Comparison of ENCODE assay signal across 21 cellular contexts in genomic region chrX:77704881-77705280, GRCh38.
DNase-seq lines count a peak whose midpoint lies in the region; ATAC-seq and TF ChIP-seq lines count a peak whose summit lies in the region.
"Had no signal": no experiment of that assay in that cellular context is flagged by ENCODE, and none has a peak within 500 bp of the region (broad histone marks: within the 10 kb centered on the region; RNA-seq: fewer than 3 reads in every experiment).

No MANE protein-coding gene starts in this region.

- DNase-seq in H7 (peak; percentile 4), osteoblast (ENCODE audit: insufficient read length, low spot score, missing footprints) (peak; percentile 6), NCI-H69 (lab: John Stamatoyannopoulos, UW) (no peak)
- DNase-seq: 8988T; ACHN; BE2C; Caco-2; CD4-positive, alpha-beta T cell; CD8-positive, alpha-beta T cell; DMS 273 treated with DMSO at 0.1 percent for 48 hours; DMS153; DMS53; DMS79; DND-41; EL; GDM1 had no signal

- H3K9me3 ChIP-seq in osteoblast (ENCODE audit: low read depth, low read length): no peaks in the 10 kb centered on the region
- H3K9me3 ChIP-seq: BE2C, Caco-2 had no signal

- no peak overlapping the region for H3K4me2 ChIP-seq in osteoblast (ENCODE audit: insufficient read depth, low read length)
- H3K4me2 ChIP-seq: BLaER1 treated with 17β-estradiol and CSF1 and Interleukin-3, amounts not matched to agents 10 nM and 100 nM had no signal

- H3K36me3 ChIP-seq in H7 (replicated peaks; ENCODE audit: control insufficient read depth, insufficient read depth, low read length): no peaks in the 10 kb centered on the region; the same call in 1 of the 2 replicates
- no peaks in the 10 kb centered on the region for H3K36me3 ChIP-seq in osteoblast (ENCODE audit: insufficient read depth, low read length)
- H3K36me3 ChIP-seq: BE2C had no signal

- no peak for TF ChIP-seq CTCF in osteoblast (IDR thresholded peaks at IDR 0.05; ENCODE audit: extremely low read depth, low read depth, low read length)

- peaks cover 2% of the 10 kb centered on the region for H4K20me1 ChIP-seq in osteoblast (ENCODE audit: insufficient read depth, low read length)

- ATAC-seq in GM18867 (IDR thresholded peaks at IDR 0.05; ENCODE audit: unreplicated experiment) (no peak), HG02885 (IDR thresholded peaks at IDR 0.05; ENCODE audit: poor library complexity, unreplicated experiment) (no peak)
- ATAC-seq: CD8-positive, alpha-beta T cell; GM12878 had no signal

- no peaks in the 10 kb centered on the region for H3K27me3 ChIP-seq in H7 (ENCODE audit: control insufficient read depth, insufficient read depth, low read length)
- H3K27me3 ChIP-seq in osteoblast (ENCODE audit: insufficient read depth, low read length): no peaks in the 10 kb centered on the region
- H3K27me3 ChIP-seq: BE2C had no signal

- peaks cover 17% of the 10 kb centered on the region for H3K79me2 ChIP-seq in osteoblast (ENCODE audit: insufficient read depth, low read length)

- H3K4me3 ChIP-seq in H7 (ENCODE audit: insufficient read depth, low read depth, low read length) (no peak overlapping the region), osteoblast (ENCODE audit: insufficient read depth, low read length) (no peak overlapping the region)
- H3K4me3 ChIP-seq: BLaER1 treated with 17β-estradiol and CSF1 and Interleukin-3, amounts not matched to agents 10 nM and 100 nM; GM12878 had no signal

- H3K27ac ChIP-seq in osteoblast (ENCODE audit: low read depth, low read length): no peak overlapping the region
- H3K27ac ChIP-seq: BLaER1 treated with 17β-estradiol and CSF1 and Interleukin-3, amounts not matched to agents 10 nM and 100 nM; C4-2B had no signal

- no peaks in the 10 kb centered on the region for H3K4me1 ChIP-seq in osteoblast (ENCODE audit: insufficient read depth, low read length)
- H3K4me1 ChIP-seq: BE2C; BLaER1 treated with 17β-estradiol and CSF1 and Interleukin-3, amounts not matched to agents 10 nM and 100 nM; Caco-2 had no signal

- H2AFZ ChIP-seq in osteoblast (ENCODE audit: low read length): no peak overlapping the region
